ENCODE assay signal across 8 cellular contexts in the genomic region with DNA sequence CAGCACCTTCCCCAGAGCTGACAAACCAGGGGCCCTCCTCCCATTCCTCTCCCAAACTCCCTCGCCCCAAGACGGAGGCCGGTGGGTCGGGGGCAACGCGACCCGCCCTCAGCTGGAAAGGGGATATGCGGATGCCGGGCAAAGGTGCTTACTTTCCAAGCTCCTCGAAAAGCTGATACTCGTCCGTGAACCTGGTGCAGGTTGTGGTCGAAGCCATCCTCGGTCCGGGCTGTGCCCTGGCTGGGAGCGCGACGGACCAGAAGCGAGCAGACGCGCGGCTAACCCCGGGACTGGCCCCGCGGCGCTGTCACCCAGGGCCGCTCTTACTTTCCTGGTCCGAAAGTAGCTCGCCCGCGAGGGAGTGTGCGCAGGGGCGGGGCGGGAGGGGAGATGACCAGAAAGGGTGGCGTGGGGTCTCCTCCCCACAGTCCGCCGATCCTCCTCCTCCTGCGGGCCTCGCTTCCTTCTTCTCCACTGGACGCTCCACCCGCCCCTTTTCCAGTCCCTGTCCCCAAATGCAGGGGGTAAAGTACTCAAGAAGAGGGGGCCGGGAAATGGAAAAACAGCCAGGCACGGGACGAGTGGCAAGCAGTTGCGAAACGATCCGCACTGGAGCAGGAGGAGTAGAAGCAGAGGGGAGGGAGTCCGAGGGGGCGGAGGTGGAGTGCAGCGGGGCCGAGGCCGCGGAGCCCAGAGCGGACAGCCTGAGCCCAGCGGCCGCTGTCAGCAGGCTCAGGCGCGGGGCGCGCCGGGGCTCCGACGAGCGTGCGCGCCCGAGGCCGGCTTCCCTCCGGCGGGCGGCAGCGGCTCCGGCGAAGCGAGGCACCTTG. TPM values are rescaled to one million over a fixed set of nuclear protein-coding genes. Genes with fewer than 3 reads are reported as not detected.
DNase-seq lines count a peak whose midpoint lies in the region; ATAC-seq and TF ChIP-seq lines count a peak whose summit lies in the region.

No MANE protein-coding gene starts in this region.

- H3K27me3 Mint-ChIP-seq in activated T-cell treated with anti-CD3 and anti-CD28 coated beads, Interleukin-2, amount 50 U/mL, for 72 hours (ENCODE audit: low read depth) = no peaks in the 10 kb centered on the region

- POLR2A ChIA-PET in AG04449 (lab: Yijun Ruan, JAX) = interaction anchor here (0.8 to 1.3 kb wide), 3 partner anchors 195 to 366 kb away, joined by 3 to 4 read pairs (median 3); no protein-coding TSS in a partner anchor

- WGBS in esophagus squamous epithelium, 2 donors = 0 to 1% methylated on average over 27 to 39 of the region's 75 CpGs

- H3K4me1 ChIP-seq in esophagus squamous epithelium (peaks cover 0 to 35% (median 23%) of the 10 kb centered on the region in 3 donors), muscle layer of duodenum (ENCODE audit: control insufficient read depth in 1 of 2, insufficient read depth in 2 of 2, low read length in 2 of 2) (peaks cover 8 to 17% of the 10 kb centered on the region in 2 donors)

- CTCF ChIA-PET in AG04449 (lab: Yijun Ruan, JAX) = interaction anchor here (0.7 to 1.8 kb wide), 5 partner anchors 213 to 620 kb away, joined by 3 to 12 read pairs (median 3); no protein-coding TSS in a partner anchor

- peak overlapping the region; percentile 90 for H3K4me3 ChIP-seq in AG04449 (ENCODE audit: low read depth, low read length)
- peak overlapping the region; percentile 65 to 84 (median 74) for H3K4me3 ChIP-seq in esophagus squamous epithelium
- peak overlapping the region; percentile 93 to 94 for H3K4me3 ChIP-seq in muscle layer of duodenum (ENCODE audit: low read depth in 1 of 2, low read length in 2 of 2)

- H3K27me3 ChIP-seq in esophagus squamous epithelium (no peaks in the 10 kb centered on the region), muscle layer of duodenum (ENCODE audit: low read depth, low read length) (no peaks in the 10 kb centered on the region)

- H3K9me3 Mint-ChIP-seq in activated T-cell treated with anti-CD3 and anti-CD28 coated beads, Interleukin-2, amount 50 U/mL, for 72 hours = no peaks in the 10 kb centered on the region

- intact Hi-C loops in esophagus squamous epithelium (cut with DNase I) = loop anchor here (5.0 kb wide), 2 partner anchors 214 to 379 kb away; no protein-coding TSS in a partner anchor

- peak overlapping the region; percentile 86 to 99 for H3K4me3 Mint-ChIP-seq in activated T-cell treated with anti-CD3 and anti-CD28 coated beads, Interleukin-2, amount 50 U/mL, for 72 hours

- ATAC-seq in HG02981 (IDR thresholded peaks at IDR 0.05; ENCODE audit: unreplicated experiment) = peak; percentile 15
- peak in 1 of 2 donors; percentile 33 for ATAC-seq in activated T-cell treated with anti-CD3 and anti-CD28 coated beads, Interleukin-2, amount 50 U/mL, for 72 hours (replicated peaks in 1 of 2)

- H3K9me3 ChIP-seq in esophagus squamous epithelium (no peaks in the 10 kb centered on the region), muscle layer of duodenum (ENCODE audit: control insufficient read depth in 1 of 2, low read length in 2 of 2) (no peaks in the 10 kb centered on the region)

- DNase-seq in AG04449 (ENCODE audit: low read depth, low spot score) (no peak), NOMO-1 treated with DMSO at 0.1 percent for 48 hours (lab: John Stamatoyannopoulos, UW; ENCODE audit: unreplicated experiment) (peak; percentile 79), esophagus squamous epithelium (lab: John Stamatoyannopoulos, UW) (peak; percentile 44)
- DNase-seq in activated T-cell treated with anti-CD3 and anti-CD28 coated beads, Interleukin-2, amount 50 U/mL, for 72 hours = peak; percentile 60 to 67
- DNase-seq in stimulated activated naive CD4-positive, alpha-beta T cell treated with Interleukin-2 at 50 U/mL for 16 hours (lab: John Stamatoyannopoulos, UW) = peak; percentile 53

- peaks cover 55% of the 10 kb centered on the region for H3K4me1 Mint-ChIP-seq in activated T-cell treated with anti-CD3 and anti-CD28 coated beads, Interleukin-2, amount 50 U/mL, for 72 hours (ENCODE audit: low read depth)

- H3K27ac ChIP-seq in esophagus squamous epithelium = peak overlapping the region; percentile 95 to 100 (median 99)
- H3K27ac ChIP-seq in muscle layer of duodenum (ENCODE audit: low read length) = peak overlapping the region; percentile 99

- H3K36me3 ChIP-seq in esophagus squamous epithelium (peaks cover 0 to 10% (median 0%) of the 10 kb centered on the region in 3 donors), muscle layer of duodenum (ENCODE audit: control insufficient read depth in 1 of 2, insufficient read depth in 2 of 2, low read length in 2 of 2) (peaks cover 8 to 17% of the 10 kb centered on the region in 2 donors)

- peaks cover 17 to 18% of the 10 kb centered on the region in 2 donors for H3K36me3 Mint-ChIP-seq in activated T-cell treated with anti-CD3 and anti-CD28 coated beads, Interleukin-2, amount 50 U/mL, for 72 hours (ENCODE audit: insufficient read depth in 2 of 2)

- TF ChIP-seq POLR2A in GM18526 (IDR thresholded peaks at IDR 0.05; ENCODE audit: extremely low read depth, insufficient read length) = peak; percentile 51
- TF ChIP-seq POLR2A in esophagus squamous epithelium (IDR thresholded peaks at IDR 0.05) = peak in 2 of 4 donors; percentile 52 to 63

- H3K27ac Mint-ChIP-seq in activated T-cell treated with anti-CD3 and anti-CD28 coated beads, Interleukin-2, amount 50 U/mL, for 72 hours = peak overlapping the region; percentile 95

- TF ChIP-seq CTCF in AG04449 (IDR thresholded peaks at IDR 0.05; ENCODE audit: insufficient read depth, low read length, missing control alignments) (no peak), esophagus squamous epithelium (IDR thresholded peaks at IDR 0.05) (no peak)

RNA-seq across cellular contexts. Expression of gene CAMK2D, which starts 0.5 kb away (rescaled TPM):
- total RNA-seq in activated T-cell treated with anti-CD3 and anti-CD28 coated beads, Interleukin-2, amount 50 U/mL, for 72 hours = 10 to 100 TPM; 85.0 to 92.9 TPM
- total RNA-seq in esophagus squamous epithelium = 10 to 100 TPM; 30.7 to 47.7 (median 38.2) TPM
